Comparison of ENCODE assay signal across 12 cellular contexts in the genomic region with DNA sequence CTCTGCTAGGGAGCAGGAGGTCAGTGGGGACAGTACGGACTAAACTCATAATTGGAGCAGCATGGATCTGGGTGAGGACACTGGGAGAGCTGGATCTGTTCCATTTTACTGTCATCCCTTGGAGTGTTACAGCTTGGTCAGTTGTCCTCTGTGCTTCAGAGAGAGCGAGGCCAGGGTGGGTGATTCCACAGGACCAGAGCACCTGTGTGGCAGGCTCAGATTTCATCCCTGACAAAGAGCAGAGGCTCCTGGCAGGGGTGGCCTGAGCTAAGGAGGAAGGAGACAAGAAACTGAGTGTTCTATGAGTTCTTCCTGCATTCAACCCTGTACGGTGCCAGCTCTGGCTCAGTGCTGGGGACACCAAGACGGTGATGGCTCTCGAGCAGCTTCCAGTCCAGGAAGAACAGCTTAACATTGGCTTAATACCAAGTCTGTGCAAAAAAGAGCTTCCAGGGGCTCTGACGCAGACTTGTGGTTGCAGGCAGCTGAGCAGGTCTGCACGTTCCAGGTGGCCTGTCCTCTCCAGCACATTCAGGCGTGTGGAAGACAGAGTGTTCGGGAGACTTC. TPM values are rescaled to one million over a fixed set of nuclear protein-coding genes. Genes with fewer than 3 reads are reported as not detected.
DNase-seq lines count a peak whose midpoint lies in the region; ATAC-seq, FAIRE-seq and TF ChIP-seq lines count a peak whose summit lies in the region.
"Had no signal": no experiment of that assay in that cellular context is flagged by ENCODE, and none has a peak within 500 bp of the region (broad histone marks: within the 10 kb centered on the region; RNA-seq: fewer than 3 reads in every experiment).

No MANE protein-coding gene starts in this region.

- no peak overlapping the region for H3K4me3 Mint-ChIP-seq in astrocyte (ENCODE audit: unreplicated experiment)
- no peak overlapping the region for H3K4me3 Mint-ChIP-seq in activated T-helper 1 cell treated with anti-CD3 and anti-CD28 coated beads, Interleukin-12 subunit alpha, Interleukin-12 subunit beta, Interleukin-2, Interleukin-4 antibody, amounts not matched to agents 30 ng/mL and 10 ng/mL and 1 ng/mL, durations not matched to agents 14 hours and 24 hours and 36 hours

- H3K9me3 Mint-ChIP-seq in astrocyte (ENCODE audit: unreplicated experiment): peaks cover 4% of the 10 kb centered on the region
- H3K9me3 Mint-ChIP-seq in activated T-helper 1 cell treated with anti-CD3 and anti-CD28 coated beads, Interleukin-12 subunit alpha, Interleukin-12 subunit beta, Interleukin-2, Interleukin-4 antibody, amounts not matched to agents 30 ng/mL and 10 ng/mL and 1 ng/mL, durations not matched to agents 14 hours and 24 hours and 36 hours: no peaks in the 10 kb centered on the region

- H3K36me3 ChIP-seq in cardiac muscle cell: no peaks in the 10 kb centered on the region
- H3K36me3 ChIP-seq in left ventricle myocardium inferior: no peaks in the 10 kb centered on the region
- H3K36me3 ChIP-seq in astrocyte (ENCODE audit: insufficient read depth, low read length): no peaks in the 10 kb centered on the region
- H3K36me3 ChIP-seq: ascending aorta had no signal

- H3K79me2 ChIP-seq in astrocyte (ENCODE audit: insufficient read depth, low read length): no peaks in the 10 kb centered on the region

- peak overlapping the region; percentile 58 for H3K27ac ChIP-seq in cardiac muscle cell
- no peak overlapping the region for H3K27ac ChIP-seq in left ventricle myocardium inferior (replicated peaks)
- H3K27ac ChIP-seq in astrocyte (ENCODE audit: low read depth, low read length): no peak overlapping the region
- H3K27ac ChIP-seq: ascending aorta had no signal

- ATAC-seq in HG02852 (IDR thresholded peaks at IDR 0.05; ENCODE audit: unreplicated experiment) (no peak), GM19455 (IDR thresholded peaks at IDR 0.05; ENCODE audit: unreplicated experiment) (no peak)

- TF ChIP-seq CTCF in cardiac muscle cell (IDR thresholded peaks at IDR 0.05; ENCODE audit: low read depth, low read length) (no peak), left ventricle myocardium inferior (IDR thresholded peaks at IDR 0.05; ENCODE audit: borderline replicate concordance) (no peak), astrocyte (IDR thresholded peaks at IDR 0.05; ENCODE audit: insufficient read depth, low read depth, low read length) (no peak)

- no peak overlapping the region for H3K27ac Mint-ChIP-seq in astrocyte (ENCODE audit: unreplicated experiment)
- H3K27ac Mint-ChIP-seq in activated T-helper 1 cell treated with anti-CD3 and anti-CD28 coated beads, Interleukin-12 subunit alpha, Interleukin-12 subunit beta, Interleukin-2, Interleukin-4 antibody, amounts not matched to agents 30 ng/mL and 10 ng/mL and 1 ng/mL, durations not matched to agents 14 hours and 24 hours and 36 hours: no peak overlapping the region

- H3K4me1 ChIP-seq in cardiac muscle cell (ENCODE audit: low read depth) (peaks cover 9% of the 10 kb centered on the region), left ventricle myocardium inferior (peaks cover 32% of the 10 kb centered on the region), astrocyte (ENCODE audit: insufficient read depth, low read length) (peaks cover 14% of the 10 kb centered on the region)
- H3K4me1 ChIP-seq: ascending aorta had no signal

- peaks cover 2% of the 10 kb centered on the region for H3K36me3 Mint-ChIP-seq in astrocyte (ENCODE audit: low read depth, unreplicated experiment)
- no peaks in the 10 kb centered on the region for H3K36me3 Mint-ChIP-seq in activated T-helper 1 cell treated with anti-CD3 and anti-CD28 coated beads, Interleukin-12 subunit alpha, Interleukin-12 subunit beta, Interleukin-2, Interleukin-4 antibody, amounts not matched to agents 30 ng/mL and 10 ng/mL and 1 ng/mL, durations not matched to agents 14 hours and 24 hours and 36 hours (ENCODE audit: low read depth)

- no peak overlapping the region for H3K4me2 ChIP-seq in astrocyte (ENCODE audit: low read length)
- H3K4me2 ChIP-seq: smooth muscle cell had no signal

- no peaks in the 10 kb centered on the region for H4K20me1 ChIP-seq in astrocyte (ENCODE audit: insufficient read depth, low read length)

- peaks cover 8% of the 10 kb centered on the region for H3K4me1 Mint-ChIP-seq in astrocyte (ENCODE audit: low read depth, unreplicated experiment)
- H3K4me1 Mint-ChIP-seq in activated T-helper 1 cell treated with anti-CD3 and anti-CD28 coated beads, Interleukin-12 subunit alpha, Interleukin-12 subunit beta, Interleukin-2, Interleukin-4 antibody, amounts not matched to agents 30 ng/mL and 10 ng/mL and 1 ng/mL, durations not matched to agents 14 hours and 24 hours and 36 hours (ENCODE audit: low read depth): no peaks in the 10 kb centered on the region

- peaks cover 34% of the 10 kb centered on the region for H3K27me3 Mint-ChIP-seq in astrocyte (ENCODE audit: low read depth, unreplicated experiment)
- peaks cover 24% of the 10 kb centered on the region for H3K27me3 Mint-ChIP-seq in activated T-helper 1 cell treated with anti-CD3 and anti-CD28 coated beads, Interleukin-12 subunit alpha, Interleukin-12 subunit beta, Interleukin-2, Interleukin-4 antibody, amounts not matched to agents 30 ng/mL and 10 ng/mL and 1 ng/mL, durations not matched to agents 14 hours and 24 hours and 36 hours (ENCODE audit: insufficient read depth)

- FAIRE-seq in astrocyte (lab: Jason Lieb, UNC): no peak

- intact Hi-C loops in left ventricle myocardium inferior (cut with micrococcal nuclease): no loop called here
- intact Hi-C loops in activated T-helper 1 cell treated with anti-CD3 and anti-CD28 coated beads, Interleukin-12 subunit alpha, Interleukin-12 subunit beta, Interleukin-2, Interleukin-4 antibody, amounts not matched to agents 30 ng/mL and 10 ng/mL and 1 ng/mL, durations not matched to agents 14 hours and 24 hours and 36 hours (cut with micrococcal nuclease): no loop called here

- no peak overlapping the region for H2AFZ ChIP-seq in astrocyte (ENCODE audit: low read depth, low read length)

- H3K27me3 ChIP-seq in cardiac muscle cell (no peaks in the 10 kb centered on the region), left ventricle myocardium inferior (ENCODE audit: low read depth) (no peaks in the 10 kb centered on the region), astrocyte (ENCODE audit: insufficient read depth, low read length) (no peaks in the 10 kb centered on the region)
- H3K27me3 ChIP-seq: ascending aorta had no signal

- H3K4me3 ChIP-seq in cardiac muscle cell (no peak overlapping the region), left ventricle myocardium inferior (no peak overlapping the region), astrocyte (ENCODE audit: insufficient read depth, low read depth, low read length) (no peak overlapping the region)
- H3K4me3 ChIP-seq: ascending aorta, smooth muscle cell had no signal

- H3K9me3 ChIP-seq in cardiac muscle cell (ENCODE audit: low read depth) (no peaks in the 10 kb centered on the region), left ventricle myocardium inferior (replicated peaks) (no peaks in the 10 kb centered on the region), astrocyte (ENCODE audit: insufficient read depth, low read depth, low read length) (no peaks in the 10 kb centered on the region)
- H3K9me3 ChIP-seq: ascending aorta had no signal

- DNase-seq in cardiac muscle cell (ENCODE audit: low read depth in 1 of 2, low spot score in 1 of 2): peak; percentile 34 to 51
- DNase-seq in left ventricle myocardium inferior: no peak
- peak; percentile 66 for DNase-seq in astrocyte (ENCODE audit: low read depth)
- peak; percentile 64 for DNase-seq in iris pigment epithelial cell (ENCODE audit: low read depth)
- no peak for DNase-seq in COR-L47 (lab: John Stamatoyannopoulos, UW)
- no peak for DNase-seq in activated T-helper 1 cell treated with anti-CD3 and anti-CD28 coated beads, Interleukin-12 subunit alpha, Interleukin-12 subunit beta, Interleukin-2, Interleukin-4 antibody, amounts not matched to agents 30 ng/mL and 10 ng/mL and 1 ng/mL, durations not matched to agents 14 hours and 24 hours and 36 hours (ENCODE audit: low spot score)
- DNase-seq: NCI-H2081 treated with DMSO at 0.1 percent for 48 hours, SW 1271 had no signal

- H3K9ac ChIP-seq in astrocyte (ENCODE audit: low read length): no peak overlapping the region

RNA-seq across cellular contexts. Expression of a gene that starts 8.4 kb away (rescaled TPM):
- total RNA-seq in cardiac muscle cell (14.2 and 18.1 TPM in 2 replicates), left ventricle myocardium inferior (4.2 TPM), astrocyte (2.5 and 3.5 TPM in 2 replicates)
- polyA plus RNA-seq in cardiac muscle cell: 23.5 and 24.6 TPM in 2 replicates
- total RNA-seq in activated T-helper 1 cell treated with anti-CD3 and anti-CD28 coated beads, Interleukin-12 subunit alpha, Interleukin-12 subunit beta, Interleukin-2, Interleukin-4 antibody, amounts not matched to agents 30 ng/mL and 10 ng/mL and 1 ng/mL, durations not matched to agents 14 hours and 24 hours and 36 hours: 0.22 and 0.41 TPM in 2 replicates

RNA-seq across cellular contexts. Expression of a gene that starts 38.9 kb away (rescaled TPM):
- total RNA-seq in cardiac muscle cell (57.3 and 69.5 TPM in 2 replicates), left ventricle myocardium inferior (31.5 TPM), astrocyte (37.7 TPM in 2 replicates)
- polyA plus RNA-seq in cardiac muscle cell: 76.7 and 92.9 TPM in 2 replicates
- 52.8 and 54.3 TPM in 2 replicates for total RNA-seq in activated T-helper 1 cell treated with anti-CD3 and anti-CD28 coated beads, Interleukin-12 subunit alpha, Interleukin-12 subunit beta, Interleukin-2, Interleukin-4 antibody, amounts not matched to agents 30 ng/mL and 10 ng/mL and 1 ng/mL, durations not matched to agents 14 hours and 24 hours and 36 hours

RNA-seq across cellular contexts. Expression of a gene that starts 40.7 kb away (rescaled TPM):
- total RNA-seq in cardiac muscle cell (7.6 and 15.1 TPM in 2 replicates), left ventricle myocardium inferior (20.5 TPM), astrocyte (0.70 and 1.7 TPM in 2 replicates)
- polyA plus RNA-seq in cardiac muscle cell: 9.3 and 9.8 TPM in 2 replicates
- total RNA-seq in activated T-helper 1 cell treated with anti-CD3 and anti-CD28 coated beads, Interleukin-12 subunit alpha, Interleukin-12 subunit beta, Interleukin-2, Interleukin-4 antibody, amounts not matched to agents 30 ng/mL and 10 ng/mL and 1 ng/mL, durations not matched to agents 14 hours and 24 hours and 36 hours: 10.8 and 11.6 TPM in 2 replicates
- total RNA-seq: smooth muscle cell had no signal
- polyA plus RNA-seq: smooth muscle cell had no signal

Comparison
In these comparisons a context has a peak if more than half of its experiments do, and no peak if none do; other contexts are left out.
1. DNase-seq: peak in cardiac muscle cell (2 of 2), astrocyte (single experiment) and iris pigment epithelial cell (single experiment); none in left ventricle myocardium inferior (single experiment), COR-L47 (single experiment) and activated T-helper 1 cell treated with anti-CD3 and anti-CD28 coated beads, Interleukin-12 subunit alpha, Interleukin-12 subunit beta, Interleukin-2, Interleukin-4 antibody, amounts not matched to agents 30 ng/mL and 10 ng/mL and 1 ng/mL, durations not matched to agents 14 hours and 24 hours and 36 hours (single experiment).